Comparison of ENCODE assay signal across 15 cellular contexts in genomic region chr14:24938593-24938992, GRCh38.
"Had no signal": no experiment of that assay in that cellular context is flagged by ENCODE, and none has a peak within 500 bp of the region (broad histone marks: within the 10 kb centered on the region; RNA-seq: fewer than 3 reads in every experiment).

No MANE protein-coding gene starts in this region.

- H3K4me3 ChIP-seq: colonic mucosa, transverse colon had no signal

- DNase-seq: activated CD4-positive, alpha-beta T cell treated with anti-CD3 and anti-CD28 coated beads for 48 hours; activated CD8-positive, alpha-beta memory T cell treated with anti-CD3 and anti-CD28 coated beads, Interleukin-2, amount 50 U/mL, for 48 hours; activated CD8-positive, alpha-beta T cell treated with anti-CD3 and anti-CD28 coated beads, Interleukin-2, amount 10 ng/mL, durations not matched to agents 7 days and 5 days; activated naive CD4-positive, alpha-beta T cell; aorta; colonic mucosa; effector CD4-positive, alpha-beta T cell; kidney; naive B cell; right cardiac atrium; stimulated activated CD4-positive, alpha-beta T cell treated with anti-CD3 and anti-CD28 coated beads, Interleukin-1b, Interleukin-23, amount 100 ng/mL, for 48 hours; transverse colon had no signal

- H3K4me1 Mint-ChIP-seq: naive B cell; stimulated activated memory B cell treated with anti-CD40 and anti-IgM and Interleukin-4, amounts not matched to agents 10 μg/mL and 1 μg/mL and 100 μg/mL, for 72 hours had no signal

- H3K4me1 ChIP-seq: colonic mucosa had no signal

- H3K27ac ChIP-seq: colonic mucosa, transverse colon had no signal

- H3K9me3 Mint-ChIP-seq: stimulated activated memory B cell treated with anti-CD40 and anti-IgM and Interleukin-4, amounts not matched to agents 10 μg/mL and 1 μg/mL and 100 μg/mL, for 72 hours had no signal

- H3K27me3 Mint-ChIP-seq: naive B cell; progenitor cell of endocrine pancreas; stimulated activated memory B cell treated with anti-CD40 and anti-IgM and Interleukin-4, amounts not matched to agents 10 μg/mL and 1 μg/mL and 100 μg/mL, for 72 hours had no signal

- H3K36me3 Mint-ChIP-seq: stimulated activated memory B cell treated with anti-CD40 and anti-IgM and Interleukin-4, amounts not matched to agents 10 μg/mL and 1 μg/mL and 100 μg/mL, for 72 hours; WTC11 had no signal

- H3K36me3 ChIP-seq: colonic mucosa, transverse colon had no signal

- ATAC-seq: activated CD8-positive, alpha-beta T cell treated with anti-CD3 and anti-CD28 coated beads, Interleukin-2, amount 10 ng/mL, durations not matched to agents 7 days and 5 days; right cardiac atrium; stimulated activated memory B cell treated with anti-CD40 and anti-IgM and Interleukin-4, amounts not matched to agents 10 μg/mL and 1 μg/mL and 100 μg/mL, for 72 hours; WTC11 had no signal

- H3K4me3 Mint-ChIP-seq: activated CD8-positive, alpha-beta T cell treated with anti-CD3 and anti-CD28 coated beads, Interleukin-2, amount 10 ng/mL, durations not matched to agents 7 days and 5 days; naive B cell; stimulated activated memory B cell treated with anti-CD40 and anti-IgM and Interleukin-4, amounts not matched to agents 10 μg/mL and 1 μg/mL and 100 μg/mL, for 72 hours; WTC11 had no signal

- H3K27ac Mint-ChIP-seq: activated CD8-positive, alpha-beta T cell treated with anti-CD3 and anti-CD28 coated beads, Interleukin-2, amount 10 ng/mL, durations not matched to agents 7 days and 5 days; naive B cell; progenitor cell of endocrine pancreas; stimulated activated memory B cell treated with anti-CD40 and anti-IgM and Interleukin-4, amounts not matched to agents 10 μg/mL and 1 μg/mL and 100 μg/mL, for 72 hours; WTC11 had no signal

- H3K9me3 ChIP-seq: colonic mucosa, transverse colon had no signal

- H3K27me3 ChIP-seq: colonic mucosa, transverse colon had no signal
